ENCODE assay signal across 25 cellular contexts in genomic region chr12:46185686-46186085, GRCh38.
DNase-seq lines count a peak whose midpoint lies in the region; TF ChIP-seq lines count a peak whose summit lies in the region.
"Had no signal": no experiment of that assay in that cellular context is flagged by ENCODE, and none has a peak within 500 bp of the region (broad histone marks: within the 10 kb centered on the region; RNA-seq: fewer than 3 reads in every experiment).

No MANE protein-coding gene starts in this region.

- H3K36me3 Mint-ChIP-seq in CD4-positive, alpha-beta memory T cell: peaks cover 50 to 77% of the 10 kb centered on the region in 2 donors
- peaks cover 32% of the 10 kb centered on the region for H3K36me3 Mint-ChIP-seq in activated CD4-positive, alpha-beta memory T cell treated with anti-CD3 and anti-CD28 coated beads for 36 hours
- peaks cover 11 to 30% (median 21%) of the 10 kb centered on the region in 3 donors for H3K36me3 Mint-ChIP-seq in immature natural killer cell

- H3K4me1 Mint-ChIP-seq in CD4-positive, alpha-beta memory T cell: peaks cover 13 to 35% (median 22%) of the 10 kb centered on the region in 4 donors
- peaks cover 17% of the 10 kb centered on the region for H3K4me1 Mint-ChIP-seq in activated CD4-positive, alpha-beta memory T cell treated with anti-CD3 and anti-CD28 coated beads for 36 hours (ENCODE audit: low read depth)
- H3K4me1 Mint-ChIP-seq in immature natural killer cell: peaks cover 21 to 53% of the 10 kb centered on the region in 2 donors
- H3K4me1 Mint-ChIP-seq: endodermal cell had no signal

- H3K27ac Mint-ChIP-seq in CD4-positive, alpha-beta memory T cell: peak overlapping the region; percentile 25 to 83 (median 45)
- peak overlapping the region; percentile 57 for H3K27ac Mint-ChIP-seq in activated CD4-positive, alpha-beta memory T cell treated with anti-CD3 and anti-CD28 coated beads for 36 hours
- peak overlapping the region in 5 of 6 donors; percentile 41 to 87 (median 60) for H3K27ac Mint-ChIP-seq in immature natural killer cell
- H3K27ac Mint-ChIP-seq: endodermal cell; T-helper 2 cell treated with Interferon-gamma antibody and Interleukin-4, amounts not matched to agents 5 μg/mL and 100 μg/mL, for 36 hours had no signal

- POLR2A ChIA-PET in CD4-positive, alpha-beta memory T cell (lab: Charles Lee; ENCODE audit: partially characterized antibody): interaction anchor here (1.0 to 1.9 kb wide), 5 partner anchors 10 to 83 kb away, joined by 3 to 6 read pairs (median 5); partner anchors contain the start of gene SLC38A1
- POLR2A ChIA-PET in activated CD4-positive, alpha-beta memory T cell treated with anti-CD3 and anti-CD28 coated beads for 36 hours (lab: Charles Lee): no interaction called here

- DNase-seq in CD4-positive, alpha-beta memory T cell: no peak
- DNase-seq in activated CD4-positive, alpha-beta memory T cell treated with anti-CD3 and anti-CD28 coated beads for 36 hours: no peak
- no peak for DNase-seq in immature natural killer cell
- DNase-seq in NCI-H2029 (lab: John Stamatoyannopoulos, UW): no peak
- DNase-seq in NCI-H1092 treated with DMSO at 0.1 percent for 48 hours (lab: John Stamatoyannopoulos, UW): no peak
- DNase-seq in central memory CD4-positive, alpha-beta T cell: no peak
- no peak for DNase-seq in HT-29 (ENCODE audit: low spot score)
- DNase-seq: activated CD4-positive, alpha-beta T cell treated with anti-CD3 and anti-CD28 coated beads, Interleukin-2, amount 50 U/mL, for 1 hour; anterior cingulate cortex; cortex of kidney; endodermal cell; hippocampal formation; left lung; NCI-H1105 treated with DMSO at 0.1 percent for 48 hours; NCI-H774; right cardiac atrium; stimulated activated CD4-positive, alpha-beta T cell treated with anti-CD3 and anti-CD28 coated beads, Interleukin-4, amount 100 ng/mL, for 1 hour; stimulated activated naive CD4-positive, alpha-beta T cell treated with Interleukin-2 at 50 U/mL for 16 hours; tibial artery had no signal

- H3K4me3 Mint-ChIP-seq in CD4-positive, alpha-beta memory T cell: no peak overlapping the region
- no peak overlapping the region for H3K4me3 Mint-ChIP-seq in activated CD4-positive, alpha-beta memory T cell treated with anti-CD3 and anti-CD28 coated beads for 36 hours
- no peak overlapping the region for H3K4me3 Mint-ChIP-seq in immature natural killer cell
- H3K4me3 Mint-ChIP-seq: endodermal cell; T-helper 2 cell treated with Interferon-gamma antibody and Interleukin-4, amounts not matched to agents 5 μg/mL and 100 μg/mL, for 36 hours had no signal

- no peak overlapping the region for H3K27ac ChIP-seq in 22Rv1
- no peak overlapping the region for H3K27ac ChIP-seq in CD4-positive, alpha-beta memory T cell (ENCODE audit: low read depth, low read length)
- H3K27ac ChIP-seq: cardiac muscle cell, left lung, parathyroid adenoma, SK-N-MC, tibial artery had no signal

- H3K27me3 ChIP-seq in CD4-positive, alpha-beta memory T cell (ENCODE audit: insufficient read depth, low read length): no peaks in the 10 kb centered on the region
- H3K27me3 ChIP-seq: cardiac muscle cell, gastroesophageal sphincter, left lung, tibial artery had no signal

- intact Hi-C loops in CD4-positive, alpha-beta memory T cell (cut with micrococcal nuclease): no loop called here
- intact Hi-C loops in activated CD4-positive, alpha-beta memory T cell treated with anti-CD3 and anti-CD28 coated beads for 36 hours (cut with micrococcal nuclease): no loop called here

- no peaks in the 10 kb centered on the region for H3K4me1 ChIP-seq in CD4-positive, alpha-beta memory T cell (ENCODE audit: insufficient read depth, low read length)
- H3K4me1 ChIP-seq: left lung had no signal

- H3K9me3 Mint-ChIP-seq in CD4-positive, alpha-beta memory T cell: no peaks in the 10 kb centered on the region
- no peaks in the 10 kb centered on the region for H3K9me3 Mint-ChIP-seq in activated CD4-positive, alpha-beta memory T cell treated with anti-CD3 and anti-CD28 coated beads for 36 hours
- H3K9me3 Mint-ChIP-seq in immature natural killer cell: peaks cover 0 to 2% (median 0%) of the 10 kb centered on the region in 6 donors

- H3K27me3 Mint-ChIP-seq in CD4-positive, alpha-beta memory T cell: no peaks in the 10 kb centered on the region
- no peaks in the 10 kb centered on the region for H3K27me3 Mint-ChIP-seq in activated CD4-positive, alpha-beta memory T cell treated with anti-CD3 and anti-CD28 coated beads for 36 hours
- peaks cover 2 to 10% (median 7%) of the 10 kb centered on the region in 3 donors for H3K27me3 Mint-ChIP-seq in immature natural killer cell (ENCODE audit: low read depth in 3 of 3)

- CTCF ChIA-PET in CD4-positive, alpha-beta memory T cell (lab: Charles Lee; ENCODE audit: partially characterized antibody): interaction anchor here (1.5 to 2.4 kb wide), 3 partner anchors 9 to 118 kb away, joined by 3 to 8 read pairs (median 5); no protein-coding TSS in a partner anchor
- CTCF ChIA-PET in activated CD4-positive, alpha-beta memory T cell treated with anti-CD3 and anti-CD28 coated beads for 36 hours (lab: Charles Lee): interaction anchor here (2.1 kb wide), 1 partner anchor 117 kb away, joined by 5 read pairs; no protein-coding TSS in a partner anchor

- 0 out of 2 replicates have a peak, but pooled peaks have one; percentile 3 for TF ChIP-seq CTCF in 22Rv1 (IDR thresholded peaks at IDR 0.05)

- H3K4me3 ChIP-seq in CD4-positive, alpha-beta memory T cell (ENCODE audit: low read length in 2 of 2): no peak overlapping the region
- H3K4me3 ChIP-seq: cardiac muscle cell, gastroesophageal sphincter, left lung, SK-N-MC, tibial artery had no signal

- H3K36me3 ChIP-seq in CD4-positive, alpha-beta memory T cell (ENCODE audit: insufficient read depth, low read length): no peaks in the 10 kb centered on the region
- H3K36me3 ChIP-seq: left lung, tibial artery had no signal

- H3K9me3 ChIP-seq in CD4-positive, alpha-beta memory T cell (ENCODE audit: control insufficient read depth in 1 of 2, low read length in 2 of 2): no peaks in the 10 kb centered on the region
- H3K9me3 ChIP-seq: gastroesophageal sphincter, left lung, tibial artery had no signal
